1 cellular context compared by ENCODE assay signal in the genomic region with DNA sequence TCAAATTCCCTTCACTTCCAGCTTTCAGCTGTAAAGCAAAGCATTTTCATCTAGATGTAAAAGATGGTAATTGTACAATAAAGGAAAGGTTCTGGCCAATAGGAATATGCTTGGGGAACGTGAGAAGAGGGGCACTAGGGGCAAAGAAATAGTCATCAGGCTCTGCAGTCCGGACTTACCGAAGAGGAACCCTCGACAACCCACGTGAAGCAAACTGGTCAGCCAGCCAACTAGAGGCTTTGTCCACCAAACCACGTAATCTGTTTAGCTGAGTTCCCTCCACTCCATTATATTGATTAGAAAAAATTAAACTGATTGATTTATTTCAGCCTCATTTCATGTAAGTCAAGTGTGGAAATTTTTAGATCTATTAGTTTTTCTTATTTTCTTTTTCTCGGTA.
TF ChIP-seq lines count a peak whose summit lies in the region.

No MANE protein-coding gene starts in this region.

TF ChIP-seq in neural cell, 6 proteins besides CTCF, POLR2A, EP300 and RAD21 (continued from another document):
- TF ChIP-seq REST (IDR thresholded peaks at IDR 0.05; ENCODE audit: borderline replicate concordance): no peak
- no peak for TF ChIP-seq SMC3 (conservative IDR thresholded peaks at IDR 0.05; ENCODE audit: poor library complexity)
- TF ChIP-seq MXI1 (conservative IDR thresholded peaks at IDR 0.05; ENCODE audit: poor library complexity, severe bottlenecking): no peak
- no peak for TF ChIP-seq TAF1 (IDR thresholded peaks at IDR 0.05; ENCODE audit: low read depth)
